In genomic region chr3:107681385-107681784, GRCh38 we compare ENCODE assay signal across 18 cellular contexts.
DNase-seq lines count a peak whose midpoint lies in the region; ATAC-seq and TF ChIP-seq lines count a peak whose summit lies in the region.
"Had no signal": no experiment of that assay in that cellular context is flagged by ENCODE, and none has a peak within 500 bp of the region (broad histone marks: within the 10 kb centered on the region; RNA-seq: fewer than 3 reads in every experiment).

No MANE protein-coding gene starts in this region.

- no peaks in the 10 kb centered on the region for H3K9me3 Mint-ChIP-seq in activated naive CD4-positive, alpha-beta T cell treated with anti-CD3 and anti-CD28 coated beads, Interleukin-2, amount 50 U/mL, for 24 hours

- TF ChIP-seq CTCF in vagina (IDR thresholded peaks at IDR 0.05): no peak

- no peak for DNase-seq in activated naive CD4-positive, alpha-beta T cell treated with Interleukin-2 at 50 U/mL for 16 hours
- DNase-seq in NOMO-1 treated with dmso at 0.1 percent for 144 hours (lab: John Stamatoyannopoulos, UW; ENCODE audit: unreplicated experiment) (peak; percentile 61), right cardiac atrium (no peak), sciatic nerve (ENCODE audit: low spot score) (no peak), activated gamma-delta T cell (lab: John Stamatoyannopoulos, UW) (no peak), iPS-NIHi7 (ENCODE audit: extremely low spot score) (no peak), vagina (ENCODE audit: extremely low spot score in 2 of 2) (no peak)
- DNase-seq: 8988T, GDM1, NCI-H1048, NCI-H1436 treated with DMSO at 0.1 percent for 48 hours, NCI-H2029 treated with DMSO at 0.1 percent for 48 hours, NCI-H2171 treated with DMSO at 0.1 percent for 48 hours, NCI-H446 treated with DMSO at 0.1 percent for 48 hours had no signal

- H3K27me3 Mint-ChIP-seq in activated naive CD4-positive, alpha-beta T cell treated with anti-CD3 and anti-CD28 coated beads, Interleukin-2, amount 50 U/mL, for 24 hours: no peaks in the 10 kb centered on the region

- 71% methylated on average over 3 of the region's 3 CpGs for WGBS in right cardiac atrium

- H3K27me3 ChIP-seq in right cardiac atrium (ENCODE audit: control insufficient read depth, insufficient read depth) (no peaks in the 10 kb centered on the region), vagina (no peaks in the 10 kb centered on the region)

- no peak overlapping the region for H3K27ac ChIP-seq in right cardiac atrium (ENCODE audit: low read length)
- H3K27ac ChIP-seq in vagina: no peak overlapping the region

- H3K27ac Mint-ChIP-seq in activated naive CD4-positive, alpha-beta T cell treated with anti-CD3 and anti-CD28 coated beads, Interleukin-2, amount 50 U/mL, for 24 hours: peak overlapping the region; percentile 26

- no peaks in the 10 kb centered on the region for H3K4me1 ChIP-seq in right cardiac atrium (ENCODE audit: control insufficient read depth, insufficient read depth, low read length)
- peaks cover 44% of the 10 kb centered on the region for H3K4me1 ChIP-seq in vagina

- H3K36me3 ChIP-seq in vagina: no peaks in the 10 kb centered on the region

- ATAC-seq in right cardiac atrium (peak; percentile 50 to 56), sciatic nerve (peak; percentile 45)
- ATAC-seq: K562, Panc1 had no signal

- H3K4me3 Mint-ChIP-seq in activated naive CD4-positive, alpha-beta T cell treated with anti-CD3 and anti-CD28 coated beads, Interleukin-2, amount 50 U/mL, for 24 hours: no peak overlapping the region

- peaks cover 71% of the 10 kb centered on the region for H3K4me1 Mint-ChIP-seq in activated naive CD4-positive, alpha-beta T cell treated with anti-CD3 and anti-CD28 coated beads, Interleukin-2, amount 50 U/mL, for 24 hours

- TF ChIP-seq POLR2A in vagina (IDR thresholded peaks at IDR 0.05): no peak

- peaks cover 1% of the 10 kb centered on the region for H3K36me3 Mint-ChIP-seq in activated naive CD4-positive, alpha-beta T cell treated with anti-CD3 and anti-CD28 coated beads, Interleukin-2, amount 50 U/mL, for 24 hours

- H3K4me3 ChIP-seq in right cardiac atrium (ENCODE audit: low read length): no peak overlapping the region
- H3K4me3 ChIP-seq in vagina: no peak overlapping the region
- H3K4me3 ChIP-seq: GM12878, K562 had no signal

- intact Hi-C loops in right cardiac atrium (cut with DNase I) (no loop called here), sciatic nerve (cut with DNase I) (no loop called here), vagina (cut with DNase I) (no loop called here)

- H3K9me3 ChIP-seq in right cardiac atrium (ENCODE audit: control insufficient read depth, low read length): no peaks in the 10 kb centered on the region
- H3K9me3 ChIP-seq in vagina: no peaks in the 10 kb centered on the region
